In genomic region chr9:97109194-97109811, GRCh38 we compare ENCODE assay signal across 8 cellular contexts.
DNase-seq lines count a peak whose midpoint lies in the region; ATAC-seq, FAIRE-seq and TF ChIP-seq lines count a peak whose summit lies in the region.

No MANE protein-coding gene starts in this region.

- H2AFZ ChIP-seq in keratinocyte (ENCODE audit: control insufficient read depth, low read length) = no peak overlapping the region

- no peaks in the 10 kb centered on the region for H3K9me1 ChIP-seq in keratinocyte (ENCODE audit: control insufficient read depth, extremely low read depth, insufficient read depth, low read length)

- H3K4me3 ChIP-seq in AG04449 (ENCODE audit: low read depth, low read length) (no peak overlapping the region), GM12875 (ENCODE audit: low read depth, low read length) (no peak overlapping the region), keratinocyte (ENCODE audit: control insufficient read depth in 2 of 3, extremely low read depth in 1 of 3, insufficient read depth in 2 of 3, low read depth in 1 of 3, low read length in 3 of 3) (no peak overlapping the region)

- dilution Hi-C loops in keratinocyte (cut with MboI; ENCODE audit: extremely low pct_ligation_motif_present, low sequenced_read_pairs) = no loop called here

- H3K9ac ChIP-seq in keratinocyte (ENCODE audit: control insufficient read depth, extremely low read depth, insufficient read depth, low read length) = no peak overlapping the region

- peak; percentile 53 for FAIRE-seq in keratinocyte (lab: Jason Lieb, UNC)

- no peaks in the 10 kb centered on the region for H3K36me3 ChIP-seq in keratinocyte (ENCODE audit: control insufficient read depth in 2 of 2, extremely low read depth in 1 of 2, insufficient read depth in 2 of 2, low read length in 2 of 2)

- ATAC-seq in stimulated activated naive CD8-positive, alpha-beta T cell treated with anti-CD3 and anti-CD28 coated beads, Interleukin-15, Interleukin-2, amounts not matched to agents 100 U/mL and 50 U/mL, for 24 hours = no peak
- ATAC-seq in HG03025 (IDR thresholded peaks at IDR 0.05; ENCODE audit: low FRiP score, unreplicated experiment) = no peak

- H3K27me3 ChIP-seq in keratinocyte (ENCODE audit: control insufficient read depth, extremely low read depth, insufficient read depth, low read length) = no peaks in the 10 kb centered on the region

- H3K4me2 ChIP-seq in keratinocyte (ENCODE audit: control insufficient read depth, extremely low read depth, insufficient read depth, low read depth, low read length) = no peak overlapping the region

- CTCF ChIA-PET in AG04449 (lab: Yijun Ruan, JAX) = interaction anchor here (0.9 kb wide), 1 partner anchor 253 kb away, joined by 7 read pairs; no protein-coding TSS in a partner anchor

- POLR2A ChIA-PET in AG04449 (lab: Yijun Ruan, JAX) = no interaction called here

- no peaks in the 10 kb centered on the region for H3K79me2 ChIP-seq in keratinocyte (ENCODE audit: control insufficient read depth, insufficient read depth, low read length)

- peaks cover 8% of the 10 kb centered on the region for H3K4me1 ChIP-seq in keratinocyte (ENCODE audit: control insufficient read depth, extremely low read depth, insufficient read depth, low read length)

- peak; percentile 40 for TF ChIP-seq CTCF in AG04449 (IDR thresholded peaks at IDR 0.05; ENCODE audit: insufficient read depth, low read length, missing control alignments)
- TF ChIP-seq CTCF in GM12875 (IDR thresholded peaks at IDR 0.05; ENCODE audit: borderline replicate concordance, insufficient read depth, low read depth, low read length) = peak; percentile 43; the same call in 1 of the 2 replicates
- TF ChIP-seq CTCF in keratinocyte (optimal IDR thresholded peaks at IDR 0.05 in 1 of 3, IDR thresholded peaks at IDR 0.05 in 1 of 3, conservative IDR thresholded peaks at IDR 0.05 in 1 of 3; ENCODE audit: extremely low read depth in 1 of 3, insufficient read depth in 2 of 3, low read length in 3 of 3) = peak; percentile 73 to 82 (median 76)

- H4K20me1 ChIP-seq in keratinocyte (ENCODE audit: control insufficient read depth, extremely low read depth, insufficient read depth, low read length) = no peaks in the 10 kb centered on the region

- no peak overlapping the region for H3K27ac ChIP-seq in keratinocyte (ENCODE audit: control insufficient read depth, insufficient read depth, low read length)

- H3K9me3 ChIP-seq in keratinocyte (ENCODE audit: control insufficient read depth, low read depth, low read length) = no peaks in the 10 kb centered on the region

- DNase-seq in AG04449 (ENCODE audit: low read depth, low spot score) (no peak), NCI-H82 treated with DMSO at 0.1 percent for 48 hours (lab: John Stamatoyannopoulos, UW; ENCODE audit: unreplicated experiment) (peak; percentile 13), amygdala (lab: John Stamatoyannopoulos, UW) (peak in 29 of 56 donors; percentile 1 to 74 (median 23)), keratinocyte (ENCODE audit: low read depth, low spot score) (no peak), NCI-H345 treated with DMSO at 0.1 percent for 48 hours (lab: John Stamatoyannopoulos, UW; ENCODE audit: unreplicated experiment) (no peak)
- DNase-seq in stimulated activated naive CD8-positive, alpha-beta T cell treated with anti-CD3 and anti-CD28 coated beads, Interleukin-15, Interleukin-2, amounts not matched to agents 100 U/mL and 50 U/mL, for 24 hours = peak; percentile 42

Comparison
In these comparisons a context has a peak if more than half of its experiments do, and no peak if none do; other contexts are left out.
1. DNase-seq: peak in NCI-H82 treated with DMSO at 0.1 percent for 48 hours (single experiment), amygdala (29 of 56) and stimulated activated naive CD8-positive, alpha-beta T cell treated with anti-CD3 and anti-CD28 coated beads, Interleukin-15, Interleukin-2, amounts not matched to agents 100 U/mL and 50 U/mL, for 24 hours (single experiment); none in AG04449 (single experiment), keratinocyte (single experiment) and NCI-H345 treated with DMSO at 0.1 percent for 48 hours (single experiment).
2. Peak in every context shown above with its lines, with median percentiles within 50 percentile points of each other: CTCF ChIP-seq.